Comparison of ENCODE assay signal across 16 cellular contexts in the genomic region with DNA sequence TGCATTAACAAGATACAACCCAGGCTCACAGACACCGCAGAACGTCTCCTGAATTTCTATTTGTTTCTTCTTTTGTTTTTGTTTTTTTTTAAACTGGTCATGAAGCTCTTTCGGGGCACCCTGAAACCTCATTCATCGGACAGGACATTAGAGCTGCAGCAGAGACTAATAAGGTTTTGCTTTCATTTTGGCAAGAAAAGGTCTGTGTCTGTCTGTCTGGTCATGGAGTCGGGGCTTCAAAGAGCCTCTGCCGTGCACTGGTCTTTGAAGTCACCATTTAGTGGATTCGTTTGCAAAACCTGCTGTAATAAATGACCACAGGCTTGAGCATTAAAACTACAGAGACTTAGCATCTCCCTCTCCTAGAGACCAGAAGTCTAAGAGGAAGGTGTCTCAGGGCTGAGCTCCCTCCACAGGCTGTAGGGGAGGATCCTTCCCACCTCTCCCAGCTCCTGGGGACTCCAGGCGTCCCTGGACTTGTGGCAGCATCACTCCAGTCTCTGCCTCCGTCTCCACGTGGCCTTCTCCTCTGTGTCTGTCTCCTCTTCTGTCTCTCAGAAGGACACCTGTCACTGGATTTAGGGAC.
DNase-seq lines count a peak whose midpoint lies in the region; ATAC-seq and TF ChIP-seq lines count a peak whose summit lies in the region.
"Had no signal": no experiment of that assay in that cellular context is flagged by ENCODE, and none has a peak within 500 bp of the region (broad histone marks: within the 10 kb centered on the region; RNA-seq: fewer than 3 reads in every experiment).

No MANE protein-coding gene starts in this region.

- peaks cover 12% of the 10 kb centered on the region for H3K27me3 Mint-ChIP-seq in stimulated activated naive CD8-positive, alpha-beta T cell treated with anti-CD3 and anti-CD28 coated beads, Interleukin-15, Interleukin-2, amounts not matched to agents 100 ng/mL and 50 ng/mL, for 24 hours
- H3K27me3 Mint-ChIP-seq in effector memory CD8-positive, alpha-beta T cell, result peaks cover 0 to 5% of the 10 kb centered on the region in 2 donors

- no peak for TF ChIP-seq POLR2A in sigmoid colon (IDR thresholded peaks at IDR 0.05)

- no peak for TF ChIP-seq CTCF in sigmoid colon (IDR thresholded peaks at IDR 0.05)

- no peak overlapping the region for H3K27ac ChIP-seq in sigmoid colon
- H3K27ac ChIP-seq: SJCRH30 had no signal

- WGBS in sigmoid colon, 2 donors, result 40 to 49% methylated on average over 10 of the region's 10 CpGs

- DNase-seq in stimulated activated naive CD8-positive, alpha-beta T cell treated with anti-CD3 and anti-CD28 coated beads, Interleukin-15, Interleukin-2, amounts not matched to agents 100 U/mL and 50 U/mL, for 24 hours, result no peak
- no peak for DNase-seq in effector memory CD8-positive, alpha-beta T cell
- DNase-seq in left ventricle myocardium superior, result no peak
- no peak for DNase-seq in DMS114 treated with DMSO at 0.1 percent for 48 hours (lab: John Stamatoyannopoulos, UW; ENCODE audit: unreplicated experiment)
- no peak for DNase-seq in DMS153 treated with DMSO at 0.1 percent for 48 hours (lab: John Stamatoyannopoulos, UW; ENCODE audit: unreplicated experiment)
- no peak for DNase-seq in sigmoid colon
- DNase-seq: DMS153, endodermal cell, NCI-H226, nucleus accumbens, SJCRH30 had no signal

- intact Hi-C loops in left ventricle myocardium superior (cut with micrococcal nuclease) (no loop called here), sigmoid colon (cut with DNase I) (no loop called here)

- H3K36me3 Mint-ChIP-seq in stimulated activated naive CD8-positive, alpha-beta T cell treated with anti-CD3 and anti-CD28 coated beads, Interleukin-15, Interleukin-2, amounts not matched to agents 100 ng/mL and 50 ng/mL, for 24 hours (ENCODE audit: low read depth), result no peaks in the 10 kb centered on the region
- no peaks in the 10 kb centered on the region for H3K36me3 Mint-ChIP-seq in effector memory CD8-positive, alpha-beta T cell (ENCODE audit: insufficient read depth)
- H3K36me3 Mint-ChIP-seq: activated naive CD8-positive, alpha-beta T cell had no signal

- H3K4me3 Mint-ChIP-seq in stimulated activated naive CD8-positive, alpha-beta T cell treated with anti-CD3 and anti-CD28 coated beads, Interleukin-15, Interleukin-2, amounts not matched to agents 100 ng/mL and 50 ng/mL, for 24 hours, result peak overlapping the region; percentile 59
- H3K4me3 Mint-ChIP-seq in effector memory CD8-positive, alpha-beta T cell, result peak overlapping the region; percentile 49 to 52
- H3K4me3 Mint-ChIP-seq: activated naive CD8-positive, alpha-beta T cell; endodermal cell had no signal

- no peaks in the 10 kb centered on the region for H3K9me3 Mint-ChIP-seq in stimulated activated naive CD8-positive, alpha-beta T cell treated with anti-CD3 and anti-CD28 coated beads, Interleukin-15, Interleukin-2, amounts not matched to agents 100 ng/mL and 50 ng/mL, for 24 hours
- H3K9me3 Mint-ChIP-seq in effector memory CD8-positive, alpha-beta T cell, result peaks cover 0 to 4% of the 10 kb centered on the region in 2 donors
- H3K9me3 Mint-ChIP-seq: endodermal cell had no signal

- H3K27me3 ChIP-seq in sigmoid colon, result peaks cover 4 to 40% (median 16%) of the 10 kb centered on the region in 3 donors
- H3K27me3 ChIP-seq: SJCRH30 had no signal

- peaks cover 6% of the 10 kb centered on the region for H3K4me1 Mint-ChIP-seq in stimulated activated naive CD8-positive, alpha-beta T cell treated with anti-CD3 and anti-CD28 coated beads, Interleukin-15, Interleukin-2, amounts not matched to agents 100 ng/mL and 50 ng/mL, for 24 hours (ENCODE audit: low read depth)
- peaks cover 0 to 6% of the 10 kb centered on the region in 2 donors for H3K4me1 Mint-ChIP-seq in effector memory CD8-positive, alpha-beta T cell (ENCODE audit: low read depth in 2 of 2)

- no peak for TF ChIP-seq EP300 in sigmoid colon (IDR thresholded peaks at IDR 0.05)

- no peak overlapping the region for H3K27ac Mint-ChIP-seq in stimulated activated naive CD8-positive, alpha-beta T cell treated with anti-CD3 and anti-CD28 coated beads, Interleukin-15, Interleukin-2, amounts not matched to agents 100 ng/mL and 50 ng/mL, for 24 hours
- H3K27ac Mint-ChIP-seq in effector memory CD8-positive, alpha-beta T cell, result no peak overlapping the region
- H3K27ac Mint-ChIP-seq: activated naive CD8-positive, alpha-beta T cell; endodermal cell had no signal

- H3K9me3 ChIP-seq in sigmoid colon, result no peaks in the 10 kb centered on the region
- H3K9me3 ChIP-seq: SJCRH30 had no signal

- H3K4me1 ChIP-seq in sigmoid colon, result no peaks in the 10 kb centered on the region
- H3K4me1 ChIP-seq: SJCRH30 had no signal

- no peaks in the 10 kb centered on the region for H3K36me3 ChIP-seq in sigmoid colon
- H3K36me3 ChIP-seq: SJCRH30 had no signal

- ATAC-seq in stimulated activated naive CD8-positive, alpha-beta T cell treated with anti-CD3 and anti-CD28 coated beads, Interleukin-15, Interleukin-2, amounts not matched to agents 100 U/mL and 50 U/mL, for 24 hours, result no peak
- ATAC-seq in HG02943 (IDR thresholded peaks at IDR 0.05; ENCODE audit: low read depth, unreplicated experiment) (peak; percentile 65), left ventricle myocardium superior (no peak)
- no peak for ATAC-seq in effector memory CD8-positive, alpha-beta T cell (replicated peaks)
- ATAC-seq: K562 had no signal

- no peak overlapping the region for H3K4me3 ChIP-seq in sigmoid colon
- H3K4me3 ChIP-seq: K562, lung, SJCRH30 had no signal
